Comparison of ENCODE assay signal across 10 cellular contexts in genomic region chr1:21332691-21333449, GRCh38. TPM values are rescaled to one million over a fixed set of nuclear protein-coding genes. Genes with fewer than 3 reads are reported as not detected.
DNase-seq lines count a peak whose midpoint lies in the region; ATAC-seq, FAIRE-seq and TF ChIP-seq lines count a peak whose summit lies in the region.
"Had no signal": no experiment of that assay in that cellular context is flagged by ENCODE, and none has a peak within 500 bp of the region (broad histone marks: within the 10 kb centered on the region; RNA-seq: fewer than 3 reads in every experiment).

No MANE protein-coding gene starts in this region.

- POLR2A ChIA-PET in IMR-90 (lab: Charles Lee; ENCODE audit: unreplicated experiment), result no interaction called here
- POLR2A ChIA-PET in H1 (lab: Charles Lee; ENCODE audit: partially characterized antibody), result interaction anchor here (1.0 to 1.3 kb wide), 2 partner anchors 11 to 13 kb away, joined by 3 read pairs; no protein-coding TSS in a partner anchor

- H2BK5ac ChIP-seq in IMR-90 (ENCODE audit: low read depth, low read length, poor library complexity, severe bottlenecking) (no peak overlapping the region), H1 (ENCODE audit: low read depth, low read length) (no peak overlapping the region; the same call in 1 of the 2 replicates)

- peak overlapping the region; percentile 91 for H2AK5ac ChIP-seq in IMR-90 (ENCODE audit: low read depth, low read length)
- no peak overlapping the region for H2AK5ac ChIP-seq in H1 (ENCODE audit: low read depth, low read length)

- H2BK120ac ChIP-seq in IMR-90 (ENCODE audit: low read depth, low read length), result 0 out of 2 replicates have a peak overlapping the region, but pooled peaks have one; percentile 7
- no peak overlapping the region for H2BK120ac ChIP-seq in H1 (replicated peaks; ENCODE audit: low read depth, low read length)

- TF ChIP-seq POLR2A in IMR-90 (IDR thresholded peaks at IDR 0.05; ENCODE audit: low read depth, low read length) (no peak), H1 (IDR thresholded peaks at IDR 0.05; ENCODE audit: control extremely low read depth in 1 of 2, low read depth in 2 of 2, low read length in 2 of 2) (no peak)

- H3K56ac ChIP-seq in IMR-90 (ENCODE audit: extremely low read depth, insufficient read depth, low read length) (no peak overlapping the region), H1 (replicated peaks; ENCODE audit: insufficient read length, low read depth, low read length) (no peak overlapping the region)

- H3K9me3 ChIP-seq in BLaER1, result no peaks in the 10 kb centered on the region
- no peaks in the 10 kb centered on the region for H3K9me3 ChIP-seq in IMR-90 (ENCODE audit: control insufficient read depth, insufficient read depth, low read length)
- H3K9me3 ChIP-seq in H1 (ENCODE audit: insufficient read depth in 2 of 2, low read depth in 1 of 2, low read length in 1 of 2), result no peaks in the 10 kb centered on the region
- H3K9me3 ChIP-seq in neural progenitor cell (ENCODE audit: low read depth), result no peaks in the 10 kb centered on the region
- H3K9me3 ChIP-seq in BE2C, result no peaks in the 10 kb centered on the region

- TF ChIP-seq RAD21 in IMR-90 (IDR thresholded peaks at IDR 0.05; ENCODE audit: low read length), result no peak
- no peak for TF ChIP-seq RAD21 in H1 (IDR thresholded peaks at IDR 0.05 in 1 of 2, conservative IDR thresholded peaks at IDR 0.05 in 1 of 2; ENCODE audit: low read depth in 2 of 2, low read length in 2 of 2)

- H2AFZ ChIP-seq in IMR-90 (replicated peaks; ENCODE audit: low read length, poor library complexity) (no peak overlapping the region), H1 (ENCODE audit: low read length) (no peak overlapping the region), neural progenitor cell (replicated peaks) (no peak overlapping the region)

- H3K9me1 ChIP-seq in IMR-90 (ENCODE audit: insufficient read depth, low read length), result peaks cover 38% of the 10 kb centered on the region

- H3K23me2 ChIP-seq in H1 (ENCODE audit: low read depth, low read length), result no peaks in the 10 kb centered on the region

- peak overlapping the region; percentile 19; the same call in 1 of the 2 replicates for H4K5ac ChIP-seq in IMR-90 (ENCODE audit: low read depth, low read length)
- no peak overlapping the region for H4K5ac ChIP-seq in H1 (ENCODE audit: insufficient read length, low read depth, low read length)

- H3K9me3 Mint-ChIP-seq in neural progenitor cell, result peaks cover 2% of the 10 kb centered on the region
- H3K9me3 Mint-ChIP-seq: central memory CD8-positive, alpha-beta T cell had no signal

- DNase-seq in IMR-90, result no peak
- no peak for DNase-seq in H1 (ENCODE audit: low read depth in 1 of 2, low spot score in 2 of 2)
- no peak for DNase-seq in neural progenitor cell (ENCODE audit: low spot score)
- no peak for DNase-seq in foreskin keratinocyte
- DNase-seq in BE2C, result no peak
- DNase-seq: NCI-H1436 treated with DMSO at 0.1 percent for 48 hours had no signal

- H3K27ac ChIP-seq in BLaER1, result no peak overlapping the region
- no peak overlapping the region for H3K27ac ChIP-seq in IMR-90 (ENCODE audit: insufficient read depth, low read length)
- no peak overlapping the region for H3K27ac ChIP-seq in H1 (ENCODE audit: low read depth, low read length)
- H3K27ac ChIP-seq in neural progenitor cell, result no peak overlapping the region
- H3K27ac ChIP-seq in foreskin keratinocyte, result no peak overlapping the region

- no CpG with 5 or more reads among the region's 9 CpGs for WGBS in IMR-90 (ENCODE audit: extremely low coverage in 2 of 2, insufficient read length in 1 of 2), 2 experiments
- WGBS in H1 (ENCODE audit: extremely low coverage in 1 of 2, insufficient coverage in 1 of 2, insufficient read length in 1 of 2, insufficient replicate concordance in 2 of 2, low coverage in 1 of 2, low lambda C conversion rate in 2 of 2, missing lambda C conversion rate in 1 of 2), 2 experiments, result 84% methylated on average over 6 of the region's 9 CpGs; no CpG with 5 or more reads in 1 of the 2 experiments

- H2BK12ac ChIP-seq in H1 (ENCODE audit: low read depth, low read length), result 0 out of 2 replicates have a peak overlapping the region, but pooled peaks have one; percentile 20

- peaks cover 68% of the 10 kb centered on the region for H3K4me1 Mint-ChIP-seq in neural progenitor cell

- H2BK20ac ChIP-seq in IMR-90 (ENCODE audit: low read depth, low read length) (no peak overlapping the region; the same call in 1 of the 2 replicates), H1 (ENCODE audit: low read length) (no peak overlapping the region)

- no peak for FAIRE-seq in H1 (lab: Jason Lieb, UNC)

- H3K79me1 ChIP-seq in IMR-90 (ENCODE audit: low read depth in 1 of 2, low read length in 2 of 2) (peaks cover 43 to 90% of the 10 kb centered on the region in 2 experiments), H1 (ENCODE audit: low read depth, low read length) (peaks cover 5% of the 10 kb centered on the region)

- H3K36me3 ChIP-seq in BLaER1 (no peaks in the 10 kb centered on the region), IMR-90 (ENCODE audit: control insufficient read depth, insufficient read depth, low read length) (peaks cover 12% of the 10 kb centered on the region), H1 (ENCODE audit: control insufficient read depth in 2 of 4, insufficient read depth in 4 of 4, low read length in 3 of 4) (no peaks in the 10 kb centered on the region), neural progenitor cell (no peaks in the 10 kb centered on the region), BE2C (0 out of 2 replicates have a peak, but pooled peaks cover 2% of the 10 kb centered on the region)

- H3F3A ChIP-seq in neural progenitor cell (ENCODE audit: low read depth), result peaks cover under 1% of the 10 kb centered on the region

- CTCF ChIA-PET in IMR-90 (lab: Yijun Ruan, JAX) (interaction anchor here (1.4 kb wide), 1 partner anchor 29 kb away, joined by 3 read pairs; no protein-coding TSS in a partner anchor), H1 (lab: Charles Lee; ENCODE audit: partially characterized antibody) (interaction anchor here (0.5 to 12.5 kb wide), 15 partner anchors 9 to 174 kb away, joined by 3 to 168 read pairs (median 7); partner anchors contain the start of gene ECE1)

- peak overlapping the region; percentile 72; the same call in 1 of the 2 replicates for H3K23ac ChIP-seq in IMR-90 (ENCODE audit: low read depth, low read length)
- H3K23ac ChIP-seq in H1 (ENCODE audit: insufficient read length), result no peak overlapping the region

- H3K18ac ChIP-seq in IMR-90 (ENCODE audit: low read depth, low read length) (no peak overlapping the region), H1 (ENCODE audit: extremely low read depth, low read length) (no peak overlapping the region)

- no peak overlapping the region for H4K91ac ChIP-seq in IMR-90 (ENCODE audit: insufficient read depth, low read depth, low read length)
- H4K91ac ChIP-seq in H1 (replicated peaks; ENCODE audit: insufficient read length, low read length), result peak overlapping the region; percentile 11

- H2AK9ac ChIP-seq in IMR-90 (replicated peaks; ENCODE audit: low read depth, low read length, poor library complexity), result peak overlapping the region; percentile 34

- no peaks in the 10 kb centered on the region for H3K27me3 ChIP-seq in BLaER1
- H3K27me3 ChIP-seq in IMR-90 (ENCODE audit: control insufficient read depth, insufficient read depth, low read length), result no peaks in the 10 kb centered on the region
- H3K27me3 ChIP-seq in H1 (replicated peaks in 1 of 4; ENCODE audit: control insufficient read depth in 3 of 4, extremely low read depth in 1 of 4, insufficient read depth in 3 of 4, low read length in 3 of 4), result no peaks in the 10 kb centered on the region
- peaks cover 6% of the 10 kb centered on the region for H3K27me3 ChIP-seq in neural progenitor cell
- H3K27me3 ChIP-seq in foreskin keratinocyte, result no peaks in the 10 kb centered on the region
- H3K27me3 ChIP-seq in BE2C, result no peaks in the 10 kb centered on the region

- peak overlapping the region; percentile 49 for H3K14ac ChIP-seq in IMR-90 (replicated peaks; ENCODE audit: low read depth, low read length)
- H3K14ac ChIP-seq in H1 (ENCODE audit: insufficient read length), result no peak overlapping the region

- in situ Hi-C loops in IMR-90 (cut with MboI; ENCODE audit: low sequenced_read_pairs), result no loop called here

- H2BK15ac ChIP-seq in IMR-90 (ENCODE audit: low read depth, low read length) (no peak overlapping the region), H1 (ENCODE audit: low read length) (peak overlapping the region; percentile 81; the same call in 1 of the 2 replicates)

- TF ChIP-seq EP300 in H1 (IDR thresholded peaks at IDR 0.05; ENCODE audit: borderline replicate concordance in 1 of 2, low read depth in 2 of 2, low read length in 2 of 2), result no peak

- no peak for TF ChIP-seq CTCF in IMR-90 (conservative IDR thresholded peaks at IDR 0.05; ENCODE audit: low read depth, low read length)
- TF ChIP-seq CTCF in H1 (IDR thresholded peaks at IDR 0.05; ENCODE audit: control extremely low read depth in 1 of 3, insufficient read depth in 1 of 3, low read depth in 1 of 3, low read length in 3 of 3), result no peak
- TF ChIP-seq CTCF in neural progenitor cell (IDR thresholded peaks at IDR 0.05), result no peak
- no peak for TF ChIP-seq CTCF in foreskin keratinocyte (conservative IDR thresholded peaks at IDR 0.05)
- no peak for TF ChIP-seq CTCF in BE2C (IDR thresholded peaks at IDR 0.05; ENCODE audit: low read depth, low read length)

- no peak overlapping the region for H3K9ac ChIP-seq in BLaER1
- H3K9ac ChIP-seq in IMR-90 (ENCODE audit: low read depth, low read length), result no peak overlapping the region
- H3K9ac ChIP-seq in H1 (replicated peaks in 1 of 4; ENCODE audit: extremely low read depth in 1 of 4, low read depth in 3 of 4, low read length in 3 of 4), result no peak overlapping the region
- no peak overlapping the region for H3K9ac ChIP-seq in neural progenitor cell

- ATAC-seq in IMR-90 (ENCODE audit: low read depth) (no peak), foreskin keratinocyte (no peak), HG03108 (IDR thresholded peaks at IDR 0.05; ENCODE audit: unreplicated experiment) (no peak), HG03039 (IDR thresholded peaks at IDR 0.05; ENCODE audit: unreplicated experiment) (no peak)

- H3K27me3 Mint-ChIP-seq in neural progenitor cell (ENCODE audit: insufficient read depth, low read depth), result peaks cover 2% of the 10 kb centered on the region
- H3K27me3 Mint-ChIP-seq: central memory CD8-positive, alpha-beta T cell had no signal

- H3K4me3 ChIP-seq in BLaER1 (no peak overlapping the region), IMR-90 (ENCODE audit: insufficient read depth, low read depth, low read length) (no peak overlapping the region), H1 (ENCODE audit: extremely low read depth in 1 of 4, insufficient read depth in 2 of 4, low read depth in 3 of 4, low read length in 4 of 4) (no peak overlapping the region), neural progenitor cell (no peak overlapping the region), BE2C (ENCODE audit: low read depth, low read length) (no peak overlapping the region)

- H3K4me2 ChIP-seq in BLaER1 (peak overlapping the region; percentile 43), IMR-90 (ENCODE audit: low read depth, low read length) (no peak overlapping the region), H1 (ENCODE audit: insufficient read depth in 1 of 2, low read depth in 2 of 2, low read length in 2 of 2) (no peak overlapping the region), neural progenitor cell (no peak overlapping the region)

- peak overlapping the region; percentile 60 for H3K4ac ChIP-seq in IMR-90 (ENCODE audit: low read depth, low read length)
- H3K4ac ChIP-seq in H1 (replicated peaks; ENCODE audit: insufficient read length, low read depth, low read length), result peak overlapping the region; percentile 24

- H4K20me1 ChIP-seq in BLaER1 (peaks cover 58% of the 10 kb centered on the region), IMR-90 (ENCODE audit: insufficient read depth, low read length) (peaks cover 30% of the 10 kb centered on the region), H1 (replicated peaks in 1 of 2; ENCODE audit: control insufficient read depth in 1 of 2, insufficient read depth in 2 of 2, low read length in 2 of 2) (peaks cover 3 to 7% of the 10 kb centered on the region in 2 experiments), neural progenitor cell (ENCODE audit: low read depth) (peaks cover 44% of the 10 kb centered on the region)

- H3K27ac Mint-ChIP-seq in neural progenitor cell, result peak overlapping the region; percentile 63

- intact Hi-C loops in IMR-90 (cut with micrococcal nuclease), result no loop called here

- BruUV-seq in IMR-90 (replicated peaks; lab: Mats Ljungman, UMichigan), result no TSS peak

- H3K36me3 Mint-ChIP-seq in neural progenitor cell, result no peaks in the 10 kb centered on the region

- dilution Hi-C loops in IMR-90 (cut with HindIII; ENCODE audit: low sequenced_read_pairs, unreplicated experiment), result no loop called here

- H3K4me1 ChIP-seq in BLaER1, result peaks cover 69% of the 10 kb centered on the region
- peaks cover 45% of the 10 kb centered on the region for H3K4me1 ChIP-seq in IMR-90 (ENCODE audit: control insufficient read depth, insufficient read depth, low read length)
- peaks cover 17 to 37% (median 25%) of the 10 kb centered on the region in 4 experiments for H3K4me1 ChIP-seq in H1 (replicated peaks in 1 of 4; ENCODE audit: control insufficient read depth in 3 of 4, insufficient read depth in 4 of 4, low read length in 3 of 4)
- H3K4me1 ChIP-seq in neural progenitor cell, result peaks cover 6% of the 10 kb centered on the region
- peaks cover 18% of the 10 kb centered on the region for H3K4me1 ChIP-seq in foreskin keratinocyte
- peaks cover 19% of the 10 kb centered on the region for H3K4me1 ChIP-seq in BE2C

- peaks cover 0 to 5% of the 10 kb centered on the region in 2 experiments; a peak in 2 of 4 replicates for H3K79me2 ChIP-seq in H1 (ENCODE audit: control insufficient read depth in 1 of 2, insufficient read depth in 2 of 2, low read length in 2 of 2)
- H3K79me2 ChIP-seq in neural progenitor cell (ENCODE audit: low read depth), result no peaks in the 10 kb centered on the region

- no peak overlapping the region for H3K4me3 Mint-ChIP-seq in neural progenitor cell
- H3K4me3 Mint-ChIP-seq: central memory CD8-positive, alpha-beta T cell had no signal

- H4K8ac ChIP-seq in IMR-90 (ENCODE audit: low read depth in 2 of 2, low read length in 2 of 2), result no peak overlapping the region; a peak in 1 of 4 replicates
- H4K8ac ChIP-seq in H1 (ENCODE audit: extremely low read depth, insufficient read depth, low read length), result no peak overlapping the region

RNA-seq across cellular contexts. Expression of gene ECE1, which starts 42.6 kb away (rescaled TPM):
- 60.0 and 61.8 TPM in 2 replicates for total RNA-seq in IMR-90 (2012; rRNA removed)
- 124 and 133 TPM in 2 replicates for polyA plus RNA-seq in IMR-90 (2012; rRNA removed)
- polyA plus RNA-seq in IMR-90 (2012; cell fraction: cytosol; rRNA removed), result 90.4 and 122 TPM in 2 replicates
- polyA plus RNA-seq in IMR-90 (2012; cell fraction: nucleus; rRNA removed; ENCODE audit: low replicate concordance), result 71.7 and 82.4 TPM in 2 replicates
- total RNA-seq in H1 (2021; fragmentation: NEBNext Ultra II Directional; extraction: Animal tissue kit (Norgen Biotek cat#: 25700)), result 36.8 and 37.1 TPM in 2 replicates
- polyA plus RNA-seq in H1 (2011; rRNA removed), result 21.4 and 26.7 TPM in 2 replicates
- polyA plus RNA-seq in H1 (2011; cell fraction: cytosol; rRNA removed), result 15.9 TPM
- 24.2 TPM for polyA plus RNA-seq in H1 (2011; cell fraction: nucleus; rRNA removed)
- 23.4 to 31.1 TPM (median 26.4 TPM) in 4 replicates for polyA plus RNA-seq in H1 (2012, experiment 1 of 2)
- polyA plus RNA-seq in H1 (2012, experiment 2 of 2), result 17.3 TPM
- 44.8 TPM for polyA plus RNA-seq in H1 (2013, experiment 1 of 2)
- polyA plus RNA-seq in H1 (2013, experiment 2 of 2), result 44.6 TPM
- polyA minus RNA-seq in H1 (2011; rRNA and poly(A)+ RNA removed), result 23.9 and 27.9 TPM in 2 replicates
- polyA minus RNA-seq in H1 (2011; cell fraction: cytosol; rRNA and poly(A)+ RNA removed), result 13.4 TPM
- 12.3 TPM for polyA minus RNA-seq in H1 (2011; cell fraction: nucleus; rRNA and poly(A)+ RNA removed)
- total RNA-seq in neural progenitor cell (ENCODE audit: low replicate concordance), result 12.5 and 15.2 TPM in 2 replicates
- 51.1 and 63.5 TPM in 2 replicates for total RNA-seq in foreskin keratinocyte
- polyA plus RNA-seq in foreskin keratinocyte, result 28.0 and 34.0 TPM in 2 replicates
- polyA plus RNA-seq in BE2C (2012; ENCODE audit: insufficient read depth, insufficient read length, low read depth), result 52.5 TPM
